Comparison of ENCODE assay signal across 32 cellular contexts in the genomic region with DNA sequence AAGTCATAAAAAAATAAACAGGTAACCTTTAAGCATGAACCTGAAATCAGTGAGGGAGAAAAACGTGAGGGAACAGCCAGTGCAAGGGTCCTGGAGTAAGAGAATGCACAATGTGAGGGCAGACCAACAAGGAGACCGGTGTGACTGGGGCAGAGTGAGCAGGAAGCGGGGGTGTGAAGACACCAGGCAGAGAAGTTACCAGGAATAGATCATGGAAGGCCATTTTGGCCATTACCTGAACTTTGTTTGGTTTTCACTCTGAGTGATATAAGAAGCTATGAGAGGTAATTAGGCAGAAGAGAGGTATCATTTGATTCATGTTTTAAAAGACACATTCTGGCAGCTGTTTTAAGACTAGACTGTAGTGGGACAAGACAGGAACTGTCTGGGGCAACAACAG. TPM values are rescaled to one million over a fixed set of nuclear protein-coding genes. Genes with fewer than 3 reads are reported as not detected.
"Had no signal": no experiment of that assay in that cellular context is flagged by ENCODE, and none has a peak within 500 bp of the region (broad histone marks: within the 10 kb centered on the region; RNA-seq: fewer than 3 reads in every experiment).

No MANE protein-coding gene starts in this region.

- FAIRE-seq: astrocyte, bronchial epithelial cell had no signal

- DNase-seq: activated B cell treated with CpG ODN at 0.5 μM for 24 hours; activated CD4-positive, alpha-beta T cell treated with anti-CD3 and anti-CD28 coated beads for 48 hours; activated CD4-positive, alpha-beta T cell treated with anti-CD3 and anti-CD28 coated beads, Interleukin-2, amount 50 U/mL, for 1 hour; activated CD4-positive, alpha-beta T cell treated with anti-CD3 and anti-CD28 coated beads, Interleukin-2, amount 50 U/mL, for 48 hours; activated CD8-positive, alpha-beta memory T cell treated with anti-CD3 and anti-CD28 coated beads for 24 hours; activated CD8-positive, alpha-beta T cell treated with anti-CD3 and anti-CD28 coated beads for 36 hours; activated effector memory CD4-positive, alpha-beta T cell treated with Interleukin-2 at 50 U/mL for 16 hours; activated gamma-delta T cell treated with Interleukin-2 at 50 U/mL for 16 hours; activated naive CD4-positive, alpha-beta T cell treated with anti-CD3 and anti-CD28 coated beads, Interleukin-2, amount 50 U/mL, for 16 hours; activated naive CD4-positive, alpha-beta T cell treated with Interleukin-2 at 50 U/mL for 16 hours; activated T-cell treated with anti-CD3 and anti-CD28 coated beads, Interleukin-2, amount 50 U/mL, for 4 hours; amniotic stem cell; anterior cingulate cortex; brain microvascular endothelial cell; effector CD4-positive, alpha-beta T cell; effector memory CD8-positive, alpha-beta T cell; erythroblast; foreskin keratinocyte; gastrocnemius medialis; glutamatergic neuron; heart left ventricle; T-helper 2 cell; T1000; WERI-Rb-1 had no signal

- H3K4me1 ChIP-seq: esophagus muscularis mucosa, foreskin keratinocyte, gastrocnemius medialis, heart left ventricle had no signal

- H3K27me3 ChIP-seq: brain microvascular endothelial cell, esophagus muscularis mucosa, foreskin keratinocyte, gastrocnemius medialis, heart left ventricle had no signal

- H3K4me3 ChIP-seq: coronary artery, esophagus muscularis mucosa, gastrocnemius medialis, heart left ventricle had no signal

- H3K27ac ChIP-seq: brain microvascular endothelial cell, coronary artery, esophagus muscularis mucosa, foreskin keratinocyte, gastrocnemius medialis, heart left ventricle, WERI-Rb-1 had no signal

- H3K9me3 ChIP-seq: esophagus muscularis mucosa, gastrocnemius medialis, heart left ventricle had no signal

- H3K36me3 ChIP-seq: brain microvascular endothelial cell, esophagus muscularis mucosa, gastrocnemius medialis, heart left ventricle, WERI-Rb-1 had no signal

- ATAC-seq: activated CD4-positive, CD25-positive, alpha-beta regulatory T cell treated with anti-CD3 and anti-CD28 coated beads, Interleukin-2, amount 50 U/mL, for 24 hours; activated CD8-positive, alpha-beta T cell treated with anti-CD3 and anti-CD28 coated beads for 36 hours; activated T-cell treated with anti-CD3 and anti-CD28 coated beads, Interleukin-2, amount 50 U/mL, for 4 hours; activated T-helper 17 cell treated with anti-CD3 and anti-CD28 coated beads, Interleukin-2, amount 50 U/mL, for 72 hours; effector memory CD8-positive, alpha-beta T cell; foreskin keratinocyte; gastrocnemius medialis; heart left ventricle had no signal

RNA-seq across cellular contexts. Expression of a gene that starts 15.0 kb away (rescaled TPM):
- total RNA-seq: activated B cell treated with CpG ODN at 0.5 μM for 24 hours; activated CD8-positive, alpha-beta T cell treated with anti-CD3 and anti-CD28 coated beads for 36 hours; astrocyte; bronchial epithelial cell; cardiac septum; esophagus muscularis mucosa; foreskin keratinocyte had no signal
- polyA plus RNA-seq: foreskin keratinocyte had no signal

RNA-seq across cellular contexts. Expression of a gene that starts 55.4 kb away (rescaled TPM):
- total RNA-seq: activated B cell treated with CpG ODN at 0.5 μM for 24 hours; activated CD8-positive, alpha-beta T cell treated with anti-CD3 and anti-CD28 coated beads for 36 hours; activated T-cell treated with anti-CD3 and anti-CD28 coated beads, Interleukin-2, amount 50 U/mL, for 4 hours; activated T-helper 17 cell treated with anti-CD3 and anti-CD28 coated beads, Interleukin-2, amount 50 U/mL, for 72 hours; astrocyte; bronchial epithelial cell; cardiac septum; foreskin keratinocyte; heart left ventricle had no signal
- polyA plus RNA-seq: adipose tissue, foreskin keratinocyte, heart left ventricle had no signal
